ENCODE assay signal across 1 cellular context in the genomic region with DNA sequence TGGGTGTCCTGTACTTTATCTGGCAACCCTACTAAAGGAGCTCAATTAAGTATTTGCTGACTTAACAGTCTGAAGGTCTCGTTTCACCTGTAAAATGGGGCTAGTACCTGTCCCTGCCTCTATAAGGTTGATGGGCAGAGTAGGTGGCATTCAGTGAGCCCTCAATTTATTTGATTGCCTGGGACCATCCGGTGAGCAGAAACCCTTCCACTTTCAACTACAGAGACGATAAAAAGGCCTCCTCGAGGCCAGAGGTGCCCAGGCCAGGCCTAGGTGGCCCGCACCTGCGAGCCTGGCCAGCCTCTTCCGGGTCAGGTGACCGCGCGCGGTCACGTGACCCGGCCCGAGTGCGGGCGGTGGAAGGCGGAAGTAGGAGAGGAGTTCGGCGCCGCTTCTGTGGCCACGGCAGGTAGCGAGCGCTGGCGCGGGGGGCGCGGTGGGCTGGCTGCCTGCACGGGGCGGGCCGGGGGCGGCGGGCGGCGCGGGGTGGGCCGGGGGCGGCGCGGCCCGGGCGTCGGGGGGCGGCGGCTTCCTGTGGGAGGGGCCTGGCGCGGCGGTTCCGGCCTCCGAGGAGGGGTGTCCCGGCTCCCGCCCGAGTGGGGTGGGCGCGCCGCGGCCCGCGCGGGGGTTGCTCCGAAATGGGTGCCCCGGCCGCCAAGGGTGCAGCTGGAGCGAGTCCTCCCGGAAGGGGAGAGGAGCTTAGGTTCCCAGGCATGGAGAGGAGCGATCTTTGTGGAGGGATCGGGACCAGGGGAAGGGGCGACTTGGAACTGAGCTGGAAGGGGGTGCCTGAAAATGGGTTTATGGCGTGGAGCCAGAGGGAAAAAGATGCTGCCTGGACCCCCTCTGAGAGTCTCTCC.
TF ChIP-seq lines count a peak whose summit lies in the region.

A gene (plus strand): TSS at position 350 of the 860 bp plus-strand sequence. CDS start 24,679 bp downstream, outside the sequence.

TF ChIP-seq in IMR-90, 13 proteins besides CTCF, POLR2A, EP300 and RAD21:
- peak; percentile 78; the same call in 1 of the 2 replicates for TF ChIP-seq FOS (IDR thresholded peaks at IDR 0.05; ENCODE audit: low read depth, low read length)
- no peak for TF ChIP-seq RFX5 (IDR thresholded peaks at IDR 0.05; ENCODE audit: low read depth, low read length)
- TF ChIP-seq RCOR1 (IDR thresholded peaks at IDR 0.05; ENCODE audit: insufficient replicate concordance, low read length), result no peak
- no peak for TF ChIP-seq NFE2L2 (IDR thresholded peaks at IDR 0.05; ENCODE audit: low read depth, low read length)
- no peak for TF ChIP-seq SMC3 (IDR thresholded peaks at IDR 0.05; ENCODE audit: low read depth, low read length)
- no peak for TF ChIP-seq CHD1 (IDR thresholded peaks at IDR 0.05; ENCODE audit: low read depth, low read length)
- no peak for TF ChIP-seq CEBPB (IDR thresholded peaks at IDR 0.05; ENCODE audit: low read depth, low read length)
- peak; percentile 87 for TF ChIP-seq BHLHE40 (IDR thresholded peaks at IDR 0.05; ENCODE audit: low read depth, low read length)
- TF ChIP-seq MXI1 (IDR thresholded peaks at IDR 0.05; ENCODE audit: borderline replicate concordance, low read depth, low read length), result no peak
- TF ChIP-seq, protein P1, sequence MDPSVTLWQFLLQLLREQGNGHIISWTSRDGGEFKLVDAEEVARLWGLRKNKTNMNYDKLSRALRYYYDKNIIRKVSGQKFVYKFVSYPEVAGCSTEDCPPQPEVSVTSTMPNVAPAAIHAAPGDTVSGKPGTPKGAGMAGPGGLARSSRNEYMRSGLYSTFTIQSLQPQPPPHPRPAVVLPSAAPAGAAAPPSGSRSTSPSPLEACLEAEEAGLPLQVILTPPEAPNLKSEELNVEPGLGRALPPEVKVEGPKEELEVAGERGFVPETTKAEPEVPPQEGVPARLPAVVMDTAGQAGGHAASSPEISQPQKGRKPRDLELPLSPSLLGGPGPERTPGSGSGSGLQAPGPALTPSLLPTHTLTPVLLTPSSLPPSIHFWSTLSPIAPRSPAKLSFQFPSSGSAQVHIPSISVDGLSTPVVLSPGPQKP (IDR thresholded peaks at IDR 0.05; ENCODE audit: borderline replicate concordance, low read depth, low read length), result no peak
- TF ChIP-seq MAFK (IDR thresholded peaks at IDR 0.05; ENCODE audit: low read depth, low read length), result peak; percentile 50
- no peak for TF ChIP-seq MAZ (IDR thresholded peaks at IDR 0.05; ENCODE audit: borderline replicate concordance, low read depth, low read length)
- TF ChIP-seq, protein P2, sequence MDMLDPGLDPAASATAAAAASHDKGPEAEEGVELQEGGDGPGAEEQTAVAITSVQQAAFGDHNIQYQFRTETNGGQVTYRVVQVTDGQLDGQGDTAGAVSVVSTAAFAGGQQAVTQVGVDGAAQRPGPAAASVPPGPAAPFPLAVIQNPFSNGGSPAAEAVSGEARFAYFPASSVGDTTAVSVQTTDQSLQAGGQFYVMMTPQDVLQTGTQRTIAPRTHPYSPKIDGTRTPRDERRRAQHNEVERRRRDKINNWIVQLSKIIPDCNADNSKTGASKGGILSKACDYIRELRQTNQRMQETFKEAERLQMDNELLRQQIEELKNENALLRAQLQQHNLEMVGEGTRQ (IDR thresholded peaks at IDR 0.05; ENCODE audit: low read depth, low read length), result peak; percentile 99
TF ChIP-seq in IMR-90: peak in this region for 4.
